In genomic region chr11:132068556-132068955, GRCh38 we compare ENCODE assay signal across 18 cellular contexts.
"Had no signal": no experiment of that assay in that cellular context is flagged by ENCODE, and none has a peak within 500 bp of the region (broad histone marks: within the 10 kb centered on the region; RNA-seq: fewer than 3 reads in every experiment).

No MANE protein-coding gene starts in this region.

- H3K27ac ChIP-seq: gastrocnemius medialis, thyroid gland, upper lobe of right lung, WERI-Rb-1 had no signal

- H3K27me3 ChIP-seq: gastrocnemius medialis, thyroid gland, upper lobe of right lung had no signal

- H3K36me3 ChIP-seq: gastrocnemius medialis, thyroid gland, upper lobe of right lung, WERI-Rb-1 had no signal

- H3K9me3 ChIP-seq: gastrocnemius medialis, thyroid gland, upper lobe of right lung had no signal

- ATAC-seq: activated CD8-positive, alpha-beta T cell treated with anti-CD3 and anti-CD28 coated beads, Interleukin-2, amount 10 ng/mL, durations not matched to agents 7 days and 5 days; esophagus mucosa; gastrocnemius medialis; left ventricle myocardium superior; T-cell; upper lobe of right lung had no signal

- H3K4me1 ChIP-seq: gastrocnemius medialis, thyroid gland, upper lobe of right lung had no signal

- H3K4me3 ChIP-seq: gastrocnemius medialis, thyroid gland, upper lobe of right lung had no signal

- DNase-seq: activated CD4-positive, alpha-beta T cell treated with anti-CD3 and anti-CD28 coated beads, Interleukin-2, amount 50 U/mL, for 1 hour; activated CD4-positive, CD25-positive, alpha-beta regulatory T cell treated with anti-CD3 and anti-CD28 coated beads, Interleukin-2, amount 50 U/mL, for 72 hours; activated CD8-positive, alpha-beta T cell treated with anti-CD3 and anti-CD28 coated beads, Interleukin-2, amount 10 ng/mL, durations not matched to agents 7 days and 5 days; activated gamma-delta T cell treated with Interleukin-2 at 50 U/mL for 16 hours; anterior cingulate cortex; effector CD4-positive, alpha-beta T cell; gastrocnemius medialis; hippocampal formation; left ventricle myocardium superior; naive B cell; occipital lobe; stimulated activated CD4-positive, alpha-beta T cell treated with anti-CD3 and anti-CD28 coated beads, Interleukin-1b, Interleukin-23, amount 100 ng/mL, for 48 hours; substantia nigra; T-cell; thyroid gland; upper lobe of right lung; WERI-Rb-1 had no signal
